Comparison of ENCODE assay signal across 28 cellular contexts in genomic region chr7:133670250-133670649, GRCh38.
"Had no signal": no experiment of that assay in that cellular context is flagged by ENCODE, and none has a peak within 500 bp of the region (broad histone marks: within the 10 kb centered on the region; RNA-seq: fewer than 3 reads in every experiment).

No MANE protein-coding gene starts in this region.

- H3K27me3 Mint-ChIP-seq: progenitor cell of endocrine pancreas; stimulated activated naive B cell treated with anti-CD40 and anti-IgM and Interleukin-4, amounts not matched to agents 10 μg/mL and 1 μg/mL and 100 μg/mL, for 72 hours; stimulated activated naive CD8-positive, alpha-beta T cell treated with anti-CD3 and anti-CD28 coated beads, Interleukin-15, Interleukin-2, amounts not matched to agents 100 ng/mL and 50 ng/mL, for 24 hours had no signal

- H3K9me3 ChIP-seq: ovary, psoas muscle, right lobe of liver, sigmoid colon, stomach, thoracic aorta, thyroid gland, tibial nerve, upper lobe of left lung, vagina had no signal

- H2AFZ ChIP-seq: neural progenitor cell, parathyroid adenoma had no signal

- H3K79me2 ChIP-seq: parathyroid adenoma had no signal

- H3K9ac ChIP-seq: neural progenitor cell, parathyroid adenoma had no signal

- H3K27me3 ChIP-seq: neural progenitor cell, ovary, right lobe of liver, sigmoid colon, stomach, thyroid gland, tibial nerve, upper lobe of left lung, vagina had no signal

- H3K36me3 ChIP-seq: neural progenitor cell, ovary, right lobe of liver, sigmoid colon, stomach, thoracic aorta, thyroid gland, tibial nerve, upper lobe of left lung, vagina had no signal

- H3K9me3 Mint-ChIP-seq: natural killer cell; nephron; neural progenitor cell; stimulated activated naive CD8-positive, alpha-beta T cell treated with anti-CD3 and anti-CD28 coated beads, Interleukin-15, Interleukin-2, amounts not matched to agents 100 ng/mL and 50 ng/mL, for 24 hours had no signal

- H3K36me3 Mint-ChIP-seq: natural killer cell; stimulated activated effector memory CD8-positive, alpha-beta T cell treated with anti-CD3 and anti-CD28 coated beads, Interleukin-12 subunit alpha, Interleukin-12 subunit beta, amount 100 ng/mL, for 72 hours had no signal

- H3K4me3 Mint-ChIP-seq: natural killer cell; nephron; neural progenitor cell; stimulated activated effector memory CD8-positive, alpha-beta T cell treated with anti-CD3 and anti-CD28 coated beads, Interleukin-12 subunit alpha, Interleukin-12 subunit beta, amount 100 ng/mL, for 72 hours; stimulated activated naive B cell treated with anti-CD40 and anti-IgM and Interleukin-4, amounts not matched to agents 10 μg/mL and 1 μg/mL and 100 μg/mL, for 72 hours; stimulated activated naive CD8-positive, alpha-beta T cell treated with anti-CD3 and anti-CD28 coated beads, Interleukin-15, Interleukin-2, amounts not matched to agents 100 ng/mL and 50 ng/mL, for 24 hours had no signal

- FAIRE-seq: small intestine, urothelium cell line had no signal

- ATAC-seq: natural killer cell; psoas muscle; right cardiac atrium; right lobe of liver; stimulated activated effector memory CD8-positive, alpha-beta T cell treated with anti-CD3 and anti-CD28 coated beads, Interleukin-12 subunit alpha, Interleukin-12 subunit beta, amount 100 ng/mL, for 72 hours; stimulated activated naive B cell treated with anti-CD40 and anti-IgM and Interleukin-4, amounts not matched to agents 10 μg/mL and 1 μg/mL and 100 μg/mL, for 72 hours had no signal

- H3K27ac ChIP-seq: neural progenitor cell, ovary, parathyroid adenoma, psoas muscle, right lobe of liver, sigmoid colon, stomach, thoracic aorta, thyroid gland, tibial nerve, upper lobe of left lung, vagina had no signal

- H3K27ac Mint-ChIP-seq: natural killer cell; nephron; neural progenitor cell; progenitor cell of endocrine pancreas; stimulated activated effector memory CD8-positive, alpha-beta T cell treated with anti-CD3 and anti-CD28 coated beads, Interleukin-12 subunit alpha, Interleukin-12 subunit beta, amount 100 ng/mL, for 72 hours; stimulated activated naive B cell treated with anti-CD40 and anti-IgM and Interleukin-4, amounts not matched to agents 10 μg/mL and 1 μg/mL and 100 μg/mL, for 72 hours; stimulated activated naive CD8-positive, alpha-beta T cell treated with anti-CD3 and anti-CD28 coated beads, Interleukin-15, Interleukin-2, amounts not matched to agents 100 ng/mL and 50 ng/mL, for 24 hours had no signal

- H3K4me2 ChIP-seq: neural progenitor cell had no signal

- H3K4me3 ChIP-seq: neural progenitor cell, ovary, psoas muscle, right lobe of liver, sigmoid colon, stomach, thoracic aorta, thyroid gland, tibial nerve, upper lobe of left lung, vagina had no signal

- H3K4me1 ChIP-seq: neural progenitor cell, right lobe of liver, sigmoid colon, stomach, tibial nerve, upper lobe of left lung, vagina had no signal

- H3K4me1 Mint-ChIP-seq: nephron; neural progenitor cell; stimulated activated effector memory CD8-positive, alpha-beta T cell treated with anti-CD3 and anti-CD28 coated beads, Interleukin-12 subunit alpha, Interleukin-12 subunit beta, amount 100 ng/mL, for 72 hours had no signal

- DNase-seq: natural killer cell; occipital lobe; ovary; posterior cingulate gyrus; psoas muscle; right cardiac atrium; right lobe of liver; sigmoid colon; small intestine; stimulated activated CD4-positive, alpha-beta T cell treated with anti-CD3 and anti-CD28 coated beads, Interleukin-15, amount 100 ng/mL, for 24 hours; stimulated activated CD4-positive, alpha-beta T cell treated with anti-CD3 and anti-CD28 coated beads, Interleukin-2, amount 100 ng/mL, for 24 hours; stimulated activated CD4-positive, alpha-beta T cell treated with anti-CD3 and anti-CD28 coated beads, Interleukin-2, amount 100 ng/mL, for 48 hours; stimulated activated CD4-positive, alpha-beta T cell treated with anti-CD3 and anti-CD28 coated beads, Interleukin-4, amount 100 ng/mL, for 24 hours; stimulated activated naive B cell treated with anti-CD40 and anti-IgM and Interleukin-4, amounts not matched to agents 10 μg/mL and 1 μg/mL and 100 μg/mL, for 72 hours; stimulated activated naive CD4-positive, alpha-beta T cell treated with Interleukin-2 at 50 U/mL for 16 hours; stomach; thyroid gland; upper lobe of left lung had no signal
